8 cellular contexts compared by ENCODE assay signal in genomic region chr3:100993309-100993708, GRCh38. TPM values are rescaled to one million over a fixed set of nuclear protein-coding genes. Genes with fewer than 3 reads are reported as not detected.
DNase-seq lines count a peak whose midpoint lies in the region; ATAC-seq and TF ChIP-seq lines count a peak whose summit lies in the region.

TSS of gene ABI3BP (minus strand) at chr3:100993421. CDS start at chr3:100993384, 37 bp downstream.

- peaks cover 14% of the 10 kb centered on the region for H3K27me3 Mint-ChIP-seq in stimulated activated naive CD8-positive, alpha-beta T cell treated with anti-CD3 and anti-CD28 coated beads, Interleukin-15, amount 100 ng/mL, for 72 hours

- TF ChIP-seq CTCF in choroid plexus epithelial cell (conservative IDR thresholded peaks at IDR 0.05; ENCODE audit: low read depth, low read length), result no peak

- no peaks in the 10 kb centered on the region for H3K4me1 Mint-ChIP-seq in stimulated activated naive CD8-positive, alpha-beta T cell treated with anti-CD3 and anti-CD28 coated beads, Interleukin-15, amount 100 ng/mL, for 72 hours

- ATAC-seq in stimulated activated naive CD8-positive, alpha-beta T cell treated with anti-CD3 and anti-CD28 coated beads, Interleukin-15, Interleukin-2, amounts not matched to agents 100 U/mL and 50 U/mL, for 24 hours, result no peak
- no peak for ATAC-seq in stimulated activated naive CD8-positive, alpha-beta T cell treated with anti-CD3 and anti-CD28 coated beads, Interleukin-15, amount 100 ng/mL, for 72 hours
- peak; percentile 61 for ATAC-seq in left lobe of liver

- no peak within 1 kb of the TSS for H3K4me3 Mint-ChIP-seq in stimulated activated naive CD8-positive, alpha-beta T cell treated with anti-CD3 and anti-CD28 coated beads, Interleukin-15, amount 100 ng/mL, for 72 hours

- H3K9me3 Mint-ChIP-seq in stimulated activated naive CD8-positive, alpha-beta T cell treated with anti-CD3 and anti-CD28 coated beads, Interleukin-15, amount 100 ng/mL, for 72 hours, result no peaks in the 10 kb centered on the region

- peak within 1 kb of the TSS in 1 of 2 donors; percentile 71 for H3K27ac Mint-ChIP-seq in stimulated activated naive CD8-positive, alpha-beta T cell treated with anti-CD3 and anti-CD28 coated beads, Interleukin-15, amount 100 ng/mL, for 72 hours

- DNase-seq in stimulated activated naive CD8-positive, alpha-beta T cell treated with anti-CD3 and anti-CD28 coated beads, Interleukin-15, Interleukin-2, amounts not matched to agents 100 U/mL and 50 U/mL, for 24 hours, result peak; percentile 9
- no peak for DNase-seq in stimulated activated naive CD8-positive, alpha-beta T cell treated with anti-CD3 and anti-CD28 coated beads, Interleukin-15, amount 100 ng/mL, for 72 hours
- DNase-seq in choroid plexus epithelial cell (ENCODE audit: low read depth) (peak; percentile 90), left lobe of liver (ENCODE audit: low spot score) (no peak), stromal cell of bone marrow (ENCODE audit: low read depth) (peak; percentile 89), NAMALWA (ENCODE audit: low spot score) (no peak), GDM1 (lab: John Stamatoyannopoulos, UW) (no peak)
- DNase-seq in effector CD8-positive, alpha-beta T cell (lab: John Stamatoyannopoulos, UW), result no peak

- peak within 1 kb of the TSS; percentile 55 for H3K4me3 ChIP-seq in choroid plexus epithelial cell (ENCODE audit: low read depth, low read length)

RNA-seq across cellular contexts. Expression of gene ABI3BP, which starts in this region (rescaled TPM):
- total RNA-seq in left lobe of liver, result 2.6 TPM

Comparison
In these comparisons a context has a peak if more than half of its experiments do, and no peak if none do; other contexts are left out.
1. DNase-seq: peak in stimulated activated naive CD8-positive, alpha-beta T cell treated with anti-CD3 and anti-CD28 coated beads, Interleukin-15, Interleukin-2, amounts not matched to agents 100 U/mL and 50 U/mL, for 24 hours (single experiment), choroid plexus epithelial cell (single experiment) and stromal cell of bone marrow (single experiment); none in stimulated activated naive CD8-positive, alpha-beta T cell treated with anti-CD3 and anti-CD28 coated beads, Interleukin-15, amount 100 ng/mL, for 72 hours (0 of 2), left lobe of liver (single experiment), NAMALWA (single experiment), GDM1 (single experiment) and effector CD8-positive, alpha-beta T cell (single experiment).